ENCODE assay signal across 8 cellular contexts in genomic region chr2:152542995-152543481, GRCh38.
A peak's percentile ranks its signal among the peaks of the same experiment; 100 is the strongest.
DNase-seq lines count a peak whose midpoint lies in the region; ATAC-seq and TF ChIP-seq lines count a peak whose summit lies in the region.
"Had no signal": no experiment of that assay in that cellular context is flagged by ENCODE, and none has a peak within 500 bp of the region (broad histone marks: within the 10 kb centered on the region; RNA-seq: fewer than 3 reads in every experiment).

No MANE protein-coding gene starts in this region.

- H3K9me3 ChIP-seq in HUES64 (ENCODE audit: insufficient read depth, low read depth, low read length): no peaks in the 10 kb centered on the region

- H3K9ac ChIP-seq in HUES64 (ENCODE audit: low read depth, low read length): peak overlapping the region; percentile 10; the same call in 1 of the 2 replicates

- peaks cover 25% of the 10 kb centered on the region for H3K4me1 ChIP-seq in HUES64 (ENCODE audit: insufficient read depth, low read length)

- WGBS in HUES64: 56% methylated on average over 4 of the region's 4 CpGs

- H3K27me3 ChIP-seq in HUES64 (ENCODE audit: insufficient read depth, low read length) (no peaks in the 10 kb centered on the region), brain microvascular endothelial cell (replicated peaks) (no peaks in the 10 kb centered on the region), layer of hippocampus (ENCODE audit: control insufficient read depth, insufficient read depth, low read length) (no peaks in the 10 kb centered on the region)

- ATAC-seq in HG03139 (IDR thresholded peaks at IDR 0.05; ENCODE audit: unreplicated experiment) (no peak), GM18909 (IDR thresholded peaks at IDR 0.05; ENCODE audit: poor library complexity, unreplicated experiment) (no peak)

- in situ Hi-C loops in brain microvascular endothelial cell (cut with HindIII; ENCODE audit: low pct_ligation_motif_present, low sequenced_read_pairs): no loop called here

- no peak overlapping the region for H3K4me3 ChIP-seq in HUES64 (ENCODE audit: low read length)
- H3K4me3 ChIP-seq in brain microvascular endothelial cell (ENCODE audit: low read depth, low read length): no peak overlapping the region

- TF ChIP-seq CTCF in brain microvascular endothelial cell (IDR thresholded peaks at IDR 0.05; ENCODE audit: low read depth, low read length, missing control alignments): no peak

- H3K27ac ChIP-seq in HUES64 (ENCODE audit: low read depth, low read length): peak overlapping the region; percentile 58
- peak overlapping the region; percentile 79 for H3K27ac ChIP-seq in brain microvascular endothelial cell
- H3K27ac ChIP-seq in layer of hippocampus (ENCODE audit: low read depth, low read length): peak overlapping the region; percentile 88
- H3K27ac ChIP-seq in temporal lobe (ENCODE audit: low read depth, low read length): peak overlapping the region; percentile 86

- peak; percentile 88 for DNase-seq in brain microvascular endothelial cell
- no peak for DNase-seq in Kasumi-1 (lab: John Stamatoyannopoulos, UW)
- DNase-seq: activated naive CD4-positive, alpha-beta T cell treated with Interleukin-2 at 50 U/mL for 16 hours had no signal

- 0 out of 2 replicates have a peak, but pooled peaks cover 8% of the 10 kb centered on the region for H3K36me3 ChIP-seq in HUES64 (ENCODE audit: insufficient read depth, low read length)
- no peaks in the 10 kb centered on the region for H3K36me3 ChIP-seq in brain microvascular endothelial cell (replicated peaks)
